ENCODE assay signal across 17 cellular contexts in the genomic region with DNA sequence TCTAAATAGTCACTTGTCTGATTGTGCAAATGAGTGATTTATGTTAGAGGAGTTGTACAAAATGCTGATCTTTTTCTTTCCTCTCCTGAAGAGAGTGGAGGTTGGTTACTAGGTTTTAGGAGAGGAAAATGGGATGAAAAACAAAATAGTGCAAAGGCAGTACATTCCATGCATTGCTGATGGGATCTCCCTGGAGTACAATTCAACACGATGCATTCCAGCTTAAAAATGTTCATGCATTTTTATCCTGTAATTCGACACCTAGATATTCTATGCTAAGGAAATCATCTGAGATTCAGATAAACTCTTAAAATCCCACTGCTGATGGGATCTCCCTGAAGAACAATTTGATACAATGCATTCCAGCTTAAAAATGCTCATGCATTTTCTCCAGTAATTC. TPM values are rescaled to one million over a fixed set of nuclear protein-coding genes. Genes with fewer than 3 reads are reported as not detected.
DNase-seq lines count a peak whose midpoint lies in the region; ATAC-seq and TF ChIP-seq lines count a peak whose summit lies in the region.
"Had no signal": no experiment of that assay in that cellular context is flagged by ENCODE, and none has a peak within 500 bp of the region (broad histone marks: within the 10 kb centered on the region; RNA-seq: fewer than 3 reads in every experiment).

No MANE protein-coding gene starts in this region.

- H3K9me3 ChIP-seq in RWPE2 (ENCODE audit: severe bottlenecking): no peaks in the 10 kb centered on the region
- H3K9me3 ChIP-seq: HAP-1, lower lobe of right lung, neutrophil, SJCRH30, stomach had no signal

- H3K4me3 ChIP-seq in RWPE2 (ENCODE audit: severe bottlenecking): no peak overlapping the region
- H3K4me3 ChIP-seq: HAP-1, lower lobe of right lung, SJCRH30, smooth muscle cell, stomach had no signal

- H3K4me1 ChIP-seq in RWPE2 (ENCODE audit: insufficient read depth, poor library complexity, severe bottlenecking): no peaks in the 10 kb centered on the region
- H3K4me1 ChIP-seq: lower lobe of right lung, SJCRH30, stomach had no signal

- ATAC-seq in RWPE2 (ENCODE audit: low read depth) (peak; percentile 54; the same call in 1 of the 3 replicates), GM18858 (IDR thresholded peaks at IDR 0.05; ENCODE audit: unreplicated experiment) (no peak), GM21576 (IDR thresholded peaks at IDR 0.05; ENCODE audit: unreplicated experiment) (no peak), HG02623 (IDR thresholded peaks at IDR 0.05; ENCODE audit: unreplicated experiment) (no peak)
- ATAC-seq: lower lobe of right lung had no signal

- H3K36me3 ChIP-seq in RWPE2 (ENCODE audit: low read depth): no peaks in the 10 kb centered on the region
- H3K36me3 ChIP-seq: HAP-1, lower lobe of right lung, neutrophil, SJCRH30, stomach had no signal

- H3K27me3 ChIP-seq in RWPE2 (ENCODE audit: insufficient read depth, poor library complexity, severe bottlenecking): no peaks in the 10 kb centered on the region
- H3K27me3 ChIP-seq: neutrophil, SJCRH30, stomach had no signal

- no peak for TF ChIP-seq CTCF in RWPE2 (IDR thresholded peaks at IDR 0.05; ENCODE audit: poor library complexity, severe bottlenecking)

- DNase-seq in GM03348 (ENCODE audit: low spot score) (peak; percentile 68), RWPE2 (ENCODE audit: low spot score) (no peak), fibroblast of peridontal ligament (ENCODE audit: extremely low read depth) (peak; percentile 63), renal cortical epithelial cell (ENCODE audit: low read depth) (peak; percentile 29), DMS 273 treated with DMSO at 0.1 percent for 48 hours (lab: John Stamatoyannopoulos, UW) (no peak)
- DNase-seq: activated effector memory CD4-positive, alpha-beta T cell treated with anti-CD3 and anti-CD28 coated beads, Interleukin-2, amount 50 U/mL, for 16 hours; CD8-positive, alpha-beta memory T cell; lower lobe of right lung; NCI-H2081; SJCRH30; stomach had no signal

- no peak overlapping the region for H3K27ac ChIP-seq in RWPE2 (ENCODE audit: poor library complexity, severe bottlenecking)
- H3K27ac ChIP-seq: lower lobe of right lung, neutrophil, SJCRH30, stomach had no signal

RNA-seq across cellular contexts. Expression of gene SERPINB12, which starts 2.0 kb away (rescaled TPM):
- not detected in 2 replicates for total RNA-seq in renal cortical epithelial cell
- total RNA-seq: CD8-positive, alpha-beta memory T cell; lower lobe of right lung; SJCRH30; stomach had no signal

RNA-seq across cellular contexts. Expression of gene SERPINB13, which starts 47.0 kb away (rescaled TPM):
- total RNA-seq in renal cortical epithelial cell: not detected in 2 replicates
- total RNA-seq: CD8-positive, alpha-beta memory T cell; lower lobe of right lung; SJCRH30 had no signal

Comparison
In these comparisons a context has a peak if more than half of its experiments do, and no peak if none do; other contexts are left out.
1. DNase-seq: peak in GM03348 (single experiment), fibroblast of peridontal ligament (single experiment) and renal cortical epithelial cell (single experiment); none in RWPE2 (single experiment) and DMS 273 treated with DMSO at 0.1 percent for 48 hours (single experiment).